ENCODE assay signal across 1 cellular context in genomic region chr6:46734867-46735719, GRCh38.
TF ChIP-seq lines count a peak whose summit lies in the region.

TSS of gene PLA2G7 (minus strand) at chr6:46735375. CDS start at chr6:46722891, 12,484 bp downstream.

TF ChIP-seq in GM23338, 12 proteins besides CTCF, POLR2A, EP300 and RAD21 (continued from another document):
- TF ChIP-seq, protein P1, sequence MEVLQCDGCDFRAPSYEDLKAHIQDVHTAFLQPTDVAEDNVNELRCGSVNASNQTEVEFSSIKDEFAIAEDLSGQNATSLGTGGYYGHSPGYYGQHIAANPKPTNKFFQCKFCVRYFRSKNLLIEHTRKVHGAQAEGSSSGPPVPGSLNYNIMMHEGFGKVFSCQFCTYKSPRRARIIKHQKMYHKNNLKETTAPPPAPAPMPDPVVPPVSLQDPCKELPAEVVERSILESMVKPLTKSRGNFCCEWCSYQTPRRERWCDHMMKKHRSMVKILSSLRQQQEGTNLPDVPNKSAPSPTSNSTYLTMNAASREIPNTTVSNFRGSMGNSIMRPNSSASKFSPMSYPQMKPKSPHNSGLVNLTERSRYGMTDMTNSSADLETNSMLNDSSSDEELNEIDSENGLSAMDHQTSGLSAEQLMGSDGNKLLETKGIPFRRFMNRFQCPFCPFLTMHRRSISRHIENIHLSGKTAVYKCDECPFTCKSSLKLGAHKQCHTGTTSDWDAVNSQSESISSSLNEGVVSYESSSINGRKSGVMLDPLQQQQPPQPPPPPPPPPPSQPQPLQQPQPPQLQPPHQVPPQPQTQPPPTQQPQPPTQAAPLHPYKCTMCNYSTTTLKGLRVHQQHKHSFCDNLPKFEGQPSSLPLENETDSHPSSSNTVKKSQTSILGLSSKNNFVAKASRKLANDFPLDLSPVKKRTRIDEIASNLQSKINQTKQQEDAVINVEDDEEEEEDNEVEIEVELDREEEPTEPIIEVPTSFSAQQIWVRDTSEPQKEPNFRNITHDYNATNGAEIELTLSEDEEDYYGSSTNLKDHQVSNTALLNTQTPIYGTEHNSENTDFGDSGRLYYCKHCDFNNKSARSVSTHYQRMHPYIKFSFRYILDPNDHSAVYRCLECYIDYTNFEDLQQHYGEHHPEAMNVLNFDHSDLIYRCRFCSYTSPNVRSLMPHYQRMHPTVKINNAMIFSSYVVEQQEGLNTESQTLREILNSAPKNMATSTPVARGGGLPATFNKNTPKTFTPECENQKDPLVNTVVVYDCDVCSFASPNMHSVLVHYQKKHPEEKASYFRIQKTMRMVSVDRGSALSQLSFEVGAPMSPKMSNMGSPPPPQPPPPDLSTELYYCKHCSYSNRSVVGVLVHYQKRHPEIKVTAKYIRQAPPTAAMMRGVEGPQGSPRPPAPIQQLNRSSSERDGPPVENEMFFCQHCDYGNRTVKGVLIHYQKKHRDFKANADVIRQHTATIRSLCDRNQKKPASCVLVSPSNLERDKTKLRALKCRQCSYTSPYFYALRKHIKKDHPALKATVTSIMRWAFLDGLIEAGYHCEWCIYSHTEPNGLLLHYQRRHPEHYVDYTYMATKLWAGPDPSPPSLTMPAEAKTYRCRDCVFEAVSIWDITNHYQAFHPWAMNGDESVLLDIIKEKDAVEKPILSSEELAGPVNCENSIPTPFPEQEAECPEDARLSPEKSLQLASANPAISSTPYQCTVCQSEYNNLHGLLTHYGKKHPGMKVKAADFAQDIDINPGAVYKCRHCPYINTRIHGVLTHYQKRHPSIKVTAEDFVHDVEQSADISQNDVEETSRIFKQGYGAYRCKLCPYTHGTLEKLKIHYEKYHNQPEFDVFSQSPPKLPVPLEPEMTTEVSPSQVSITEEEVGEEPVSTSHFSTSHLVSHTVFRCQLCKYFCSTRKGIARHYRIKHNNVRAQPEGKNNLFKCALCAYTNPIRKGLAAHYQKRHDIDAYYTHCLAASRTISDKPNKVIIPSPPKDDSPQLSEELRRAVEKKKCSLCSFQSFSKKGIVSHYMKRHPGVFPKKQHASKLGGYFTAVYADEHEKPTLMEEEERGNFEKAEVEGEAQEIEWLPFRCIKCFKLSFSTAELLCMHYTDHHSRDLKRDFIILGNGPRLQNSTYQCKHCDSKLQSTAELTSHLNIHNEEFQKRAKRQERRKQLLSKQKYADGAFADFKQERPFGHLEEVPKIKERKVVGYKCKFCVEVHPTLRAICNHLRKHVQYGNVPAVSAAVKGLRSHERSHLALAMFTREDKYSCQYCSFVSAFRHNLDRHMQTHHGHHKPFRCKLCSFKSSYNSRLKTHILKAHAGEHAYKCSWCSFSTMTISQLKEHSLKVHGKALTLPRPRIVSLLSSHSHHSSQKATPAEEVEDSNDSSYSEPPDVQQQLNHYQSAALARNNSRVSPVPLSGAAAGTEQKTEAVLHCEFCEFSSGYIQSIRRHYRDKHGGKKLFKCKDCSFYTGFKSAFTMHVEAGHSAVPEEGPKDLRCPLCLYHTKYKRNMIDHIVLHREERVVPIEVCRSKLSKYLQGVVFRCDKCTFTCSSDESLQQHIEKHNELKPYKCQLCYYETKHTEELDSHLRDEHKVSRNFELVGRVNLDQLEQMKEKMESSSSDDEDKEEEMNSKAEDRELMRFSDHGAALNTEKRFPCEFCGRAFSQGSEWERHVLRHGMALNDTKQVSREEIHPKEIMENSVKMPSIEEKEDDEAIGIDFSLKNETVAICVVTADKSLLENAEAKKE (CRISPR knock-in tag; IDR thresholded peaks at IDR 0.05), result no peak
- TF ChIP-seq ZNF114 (CRISPR knock-in tag; IDR thresholded peaks at IDR 0.05) (no peak), CREB1 (CRISPR knock-in tag; IDR thresholded peaks at IDR 0.05; ENCODE audit: low read depth) (no peak), POLR2AphosphoS5 (IDR thresholded peaks at IDR 0.05; ENCODE audit: low read depth) (no peak)
